ENCODE assay signal across 9 cellular contexts in the genomic region with DNA sequence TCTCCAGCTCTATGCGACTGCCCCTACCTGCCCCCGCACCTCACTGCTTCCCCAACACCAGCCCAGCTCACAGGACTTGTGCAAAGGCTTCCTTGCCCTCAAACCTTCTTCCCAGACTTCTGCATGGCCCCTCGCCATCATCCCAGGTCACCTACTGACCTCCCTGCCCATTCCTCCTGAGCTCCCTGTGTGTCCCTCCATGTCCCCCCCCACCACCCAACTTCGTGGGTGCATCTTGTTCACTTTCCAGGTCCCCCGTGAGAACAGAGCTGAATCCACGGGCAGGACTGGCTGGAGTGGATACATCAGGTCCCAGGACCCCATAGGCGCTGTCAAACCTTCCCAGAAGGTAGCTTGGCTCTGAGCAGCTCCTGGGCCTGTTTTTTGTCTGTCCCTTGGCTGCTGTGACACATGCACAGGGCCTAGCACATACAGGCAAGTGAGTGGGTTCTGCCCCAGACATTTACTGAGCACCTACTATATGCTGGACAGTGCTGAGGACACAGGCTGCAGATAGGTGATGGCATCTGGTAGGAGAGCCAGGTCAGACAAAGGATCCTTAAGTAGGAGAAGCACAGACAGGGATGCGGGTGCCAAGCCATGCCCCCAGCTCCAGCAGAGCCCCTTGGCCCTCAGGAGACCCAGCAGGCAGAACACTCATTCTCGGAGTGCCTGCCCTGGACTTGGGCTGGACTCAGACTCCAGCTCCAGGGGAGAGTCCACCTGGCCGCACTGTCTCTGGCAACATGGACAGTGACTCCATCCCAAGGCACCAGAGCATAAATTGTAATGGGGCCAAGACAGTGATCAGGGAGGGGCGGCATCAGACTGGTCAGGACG. TPM values are rescaled to one million over a fixed set of nuclear protein-coding genes. Genes with fewer than 3 reads are reported as not detected.
DNase-seq lines count a peak whose midpoint lies in the region; ATAC-seq, FAIRE-seq and TF ChIP-seq lines count a peak whose summit lies in the region.
"Had no signal": no experiment of that assay in that cellular context is flagged by ENCODE, and none has a peak within 500 bp of the region (broad histone marks: within the 10 kb centered on the region; RNA-seq: fewer than 3 reads in every experiment).

No MANE protein-coding gene starts in this region.

- TF ChIP-seq CTCF in D721Med (IDR thresholded peaks at IDR 0.05; ENCODE audit: insufficient read depth, missing control alignments) (no peak), WTC11 (IDR thresholded peaks at IDR 0.05) (no peak)

- peaks cover 12 to 15% (median 15%) of the 10 kb centered on the region in 3 donors for H3K36me3 ChIP-seq in skeletal muscle tissue (ENCODE audit: control insufficient read depth in 3 of 3, insufficient read depth in 3 of 3, low read length in 3 of 3)

- H3K9me3 Mint-ChIP-seq in activated T-helper 1 cell treated with anti-CD3 and anti-CD28 coated beads, Interleukin-12 subunit alpha, Interleukin-12 subunit beta, Interleukin-2, Interleukin-4 antibody, amounts not matched to agents 30 ng/mL and 10 ng/mL and 1 ng/mL, durations not matched to agents 14 hours and 24 hours and 36 hours, result no peaks in the 10 kb centered on the region
- H3K9me3 Mint-ChIP-seq in WTC11, result no peaks in the 10 kb centered on the region

- peak overlapping the region; percentile 86 for H3K27ac Mint-ChIP-seq in activated T-helper 1 cell treated with anti-CD3 and anti-CD28 coated beads, Interleukin-12 subunit alpha, Interleukin-12 subunit beta, Interleukin-2, Interleukin-4 antibody, amounts not matched to agents 30 ng/mL and 10 ng/mL and 1 ng/mL, durations not matched to agents 14 hours and 24 hours and 36 hours
- H3K27ac Mint-ChIP-seq in WTC11, result no peak overlapping the region

- H3K27me3 ChIP-seq in skeletal muscle tissue (ENCODE audit: control insufficient read depth in 3 of 3, insufficient read depth in 3 of 3, low read length in 3 of 3), result no peaks in the 10 kb centered on the region

- peak overlapping the region; percentile 42 for H3K27ac ChIP-seq in skeletal muscle tissue (ENCODE audit: low read depth, low read length)

- peaks cover 24% of the 10 kb centered on the region for H3K36me3 Mint-ChIP-seq in activated T-helper 1 cell treated with anti-CD3 and anti-CD28 coated beads, Interleukin-12 subunit alpha, Interleukin-12 subunit beta, Interleukin-2, Interleukin-4 antibody, amounts not matched to agents 30 ng/mL and 10 ng/mL and 1 ng/mL, durations not matched to agents 14 hours and 24 hours and 36 hours (ENCODE audit: low read depth)
- peaks cover 2% of the 10 kb centered on the region; the same call in 1 of the 2 replicates for H3K36me3 Mint-ChIP-seq in WTC11

- CTCF ChIA-PET in WTC11 (lab: Charles Lee), result interaction anchor here (0.6 to 3.3 kb wide), 11 partner anchors 10 to 186 kb away, joined by 3 to 23 read pairs (median 7); partner anchors contain the start of gene NINJ1

- no peak overlapping the region for H3K4me3 Mint-ChIP-seq in activated T-helper 1 cell treated with anti-CD3 and anti-CD28 coated beads, Interleukin-12 subunit alpha, Interleukin-12 subunit beta, Interleukin-2, Interleukin-4 antibody, amounts not matched to agents 30 ng/mL and 10 ng/mL and 1 ng/mL, durations not matched to agents 14 hours and 24 hours and 36 hours
- H3K4me3 Mint-ChIP-seq in WTC11, result no peak overlapping the region

- no peaks in the 10 kb centered on the region for H3K9me3 ChIP-seq in skeletal muscle tissue (ENCODE audit: control insufficient read depth in 3 of 3, low read length in 3 of 3)

- no peaks in the 10 kb centered on the region for H3K27me3 Mint-ChIP-seq in activated T-helper 1 cell treated with anti-CD3 and anti-CD28 coated beads, Interleukin-12 subunit alpha, Interleukin-12 subunit beta, Interleukin-2, Interleukin-4 antibody, amounts not matched to agents 30 ng/mL and 10 ng/mL and 1 ng/mL, durations not matched to agents 14 hours and 24 hours and 36 hours (ENCODE audit: insufficient read depth)
- no peaks in the 10 kb centered on the region for H3K27me3 Mint-ChIP-seq in WTC11 (ENCODE audit: low read depth)

- ATAC-seq in WTC11 (no peak), GM18861 (IDR thresholded peaks at IDR 0.05; ENCODE audit: unreplicated experiment) (no peak), HG03520 (IDR thresholded peaks at IDR 0.05; ENCODE audit: unreplicated experiment) (no peak), GM18870 (IDR thresholded peaks at IDR 0.05; ENCODE audit: unreplicated experiment) (no peak)

- H3K4me1 Mint-ChIP-seq in activated T-helper 1 cell treated with anti-CD3 and anti-CD28 coated beads, Interleukin-12 subunit alpha, Interleukin-12 subunit beta, Interleukin-2, Interleukin-4 antibody, amounts not matched to agents 30 ng/mL and 10 ng/mL and 1 ng/mL, durations not matched to agents 14 hours and 24 hours and 36 hours (ENCODE audit: low read depth), result peaks cover 16% of the 10 kb centered on the region
- H3K4me1 Mint-ChIP-seq in WTC11, result peaks cover 19% of the 10 kb centered on the region

- H3K9ac ChIP-seq in skeletal muscle tissue (ENCODE audit: low read depth in 1 of 3, low read length in 3 of 3), result peak overlapping the region in 1 of 3 donors; percentile 54

- DNase-seq in D721Med (ENCODE audit: insufficient read length, low spot score) (peak; percentile 10), islet precursor cell (peak; percentile 46), WTC11 (ENCODE audit: low spot score) (no peak)
- DNase-seq in activated T-helper 1 cell treated with anti-CD3 and anti-CD28 coated beads, Interleukin-12 subunit alpha, Interleukin-12 subunit beta, Interleukin-2, Interleukin-4 antibody, amounts not matched to agents 30 ng/mL and 10 ng/mL and 1 ng/mL, durations not matched to agents 14 hours and 24 hours and 36 hours (ENCODE audit: low spot score), result no peak
- DNase-seq: NCI-H2107 had no signal

- no peak for FAIRE-seq in D721Med (lab: Jason Lieb, UNC)

- H3K4me1 ChIP-seq in skeletal muscle tissue (ENCODE audit: control insufficient read depth in 3 of 3, insufficient read depth in 3 of 3, low read length in 3 of 3), result peaks cover 22 to 44% (median 30%) of the 10 kb centered on the region in 3 donors

- no peak overlapping the region for H3K4me3 ChIP-seq in skeletal muscle tissue (ENCODE audit: low read length in 3 of 3)

- intact Hi-C loops in activated T-helper 1 cell treated with anti-CD3 and anti-CD28 coated beads, Interleukin-12 subunit alpha, Interleukin-12 subunit beta, Interleukin-2, Interleukin-4 antibody, amounts not matched to agents 30 ng/mL and 10 ng/mL and 1 ng/mL, durations not matched to agents 14 hours and 24 hours and 36 hours (cut with micrococcal nuclease), result no loop called here

- POLR2A ChIA-PET in WTC11 (lab: Charles Lee), result interaction anchor here (1.4 kb wide), 1 partner anchor 10 kb away, joined by 5 read pairs; no protein-coding TSS in a partner anchor

TF ChIP-seq in WTC11, 78 proteins besides CTCF, POLR2A, EP300 and RAD21 (continues in another document):
- no peak for TF ChIP-seq NFE2L1 (CRISPR knock-in tag; IDR thresholded peaks at IDR 0.05)
- no peak for TF ChIP-seq ATF1 (CRISPR knock-in tag; IDR thresholded peaks at IDR 0.05)
- no peak for TF ChIP-seq CDX4 (CRISPR knock-in tag; IDR thresholded peaks at IDR 0.05; ENCODE audit: borderline replicate concordance)
- TF ChIP-seq ZNF396 (CRISPR knock-in tag; IDR thresholded peaks at IDR 0.05; ENCODE audit: borderline replicate concordance), result no peak
- no peak for TF ChIP-seq FOXP4 (CRISPR knock-in tag; IDR thresholded peaks at IDR 0.05)

RNA-seq across cellular contexts. Expression of gene NINJ1, which starts 15.0 kb away (rescaled TPM):
- 94.2 and 95.3 TPM in 2 replicates for total RNA-seq in activated T-helper 1 cell treated with anti-CD3 and anti-CD28 coated beads, Interleukin-12 subunit alpha, Interleukin-12 subunit beta, Interleukin-2, Interleukin-4 antibody, amounts not matched to agents 30 ng/mL and 10 ng/mL and 1 ng/mL, durations not matched to agents 14 hours and 24 hours and 36 hours
- total RNA-seq in skeletal muscle tissue (20.9 TPM), WTC11 (2021) (35.6 to 41.3 TPM (median 37.7 TPM) in 3 replicates)

RNA-seq across cellular contexts. Expression of gene CARD19, which starts 23.1 kb away (rescaled TPM):
- total RNA-seq in activated T-helper 1 cell treated with anti-CD3 and anti-CD28 coated beads, Interleukin-12 subunit alpha, Interleukin-12 subunit beta, Interleukin-2, Interleukin-4 antibody, amounts not matched to agents 30 ng/mL and 10 ng/mL and 1 ng/mL, durations not matched to agents 14 hours and 24 hours and 36 hours, result 40.5 and 41.7 TPM in 2 replicates
- total RNA-seq in skeletal muscle tissue (24.5 TPM), WTC11 (2021) (30.0 to 34.5 TPM (median 32.8 TPM) in 3 replicates)

Comparison
In these comparisons a context has a peak if more than half of its experiments do, and no peak if none do; other contexts are left out.
1. DNase-seq: peak in D721Med (single experiment) and islet precursor cell (single experiment); none in activated T-helper 1 cell treated with anti-CD3 and anti-CD28 coated beads, Interleukin-12 subunit alpha, Interleukin-12 subunit beta, Interleukin-2, Interleukin-4 antibody, amounts not matched to agents 30 ng/mL and 10 ng/mL and 1 ng/mL, durations not matched to agents 14 hours and 24 hours and 36 hours (single experiment) and WTC11 (single experiment).